30 cellular contexts compared by ENCODE assay signal in the genomic region with DNA sequence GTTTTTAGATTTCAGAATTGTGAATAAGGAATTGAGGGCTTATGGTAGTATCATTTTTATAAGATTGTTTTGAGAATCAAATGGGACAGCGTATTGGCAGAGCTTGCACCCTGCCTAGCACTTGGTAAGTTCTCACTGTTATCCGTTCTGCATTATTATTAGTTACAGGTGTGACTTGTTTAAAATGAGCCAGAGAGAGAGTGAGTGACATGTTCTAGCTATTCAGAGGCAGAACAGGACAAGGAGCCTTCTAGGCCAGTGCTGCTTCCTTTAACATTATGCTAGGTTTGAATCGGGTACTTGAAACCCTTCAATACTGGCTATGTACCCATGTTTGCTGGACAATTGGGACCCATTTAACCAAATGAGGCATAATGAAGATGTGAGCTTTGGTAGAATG.
"Had no signal": no experiment of that assay in that cellular context is flagged by ENCODE, and none has a peak within 500 bp of the region (broad histone marks: within the 10 kb centered on the region; RNA-seq: fewer than 3 reads in every experiment).

No MANE protein-coding gene starts in this region.

- DNase-seq: activated CD4-positive, alpha-beta T cell treated with anti-CD3 and anti-CD28 coated beads, Interleukin-2, amount 10 ng/mL, durations not matched to agents 24 days and 14 days; activated CD4-positive, alpha-beta T cell treated with anti-CD3 and anti-CD28 coated beads, Interleukin-2, amount 50 U/mL, for 48 hours; activated CD8-positive, alpha-beta memory T cell treated with anti-CD3 and anti-CD28 coated beads, Interleukin-2, amount 50 U/mL, for 4 hours; activated gamma-delta T cell treated with Interleukin-2 at 50 U/mL for 16 hours; activated naive CD4-positive, alpha-beta T cell treated with anti-CD3 and anti-CD28 coated beads for 36 hours; activated T-cell treated with anti-CD3 and anti-CD28 coated beads for 4 hours; activated T-cell treated with anti-CD3 and anti-CD28 coated beads, Interleukin-2, amount 50 U/mL, for 4 hours; adrenal gland; body of pancreas; caudate nucleus; cerebellar nuclear complex; NCI-H1092 treated with DMSO at 0.1 percent for 48 hours; NCI-H1417; NCI-H146; NCI-H187; NCI-H2029 treated with DMSO at 0.1 percent for 48 hours; NCI-H226; NCI-H446 treated with DMSO at 0.1 percent for 48 hours; NCI-H69; NK-92 treated with Interleukin-12 subunit alpha and Interleukin-12 subunit beta, amount 100 ng/mL, for 24 hours; PC-9; SHP77; SJCRH30 had no signal

- H3K4me1 Mint-ChIP-seq: activated CD4-positive, alpha-beta T cell treated with anti-CD3 and anti-CD28 coated beads, Interleukin-2, amount 10 ng/mL, durations not matched to agents 24 days and 14 days had no signal

- H3K4me3 ChIP-seq: adrenal gland, body of pancreas, breast epithelium, PC-9, SJCRH30, SK-N-MC had no signal

- H3K27me3 ChIP-seq: adrenal gland, body of pancreas, breast epithelium, SJCRH30 had no signal

- H3K36me3 ChIP-seq: adrenal gland, breast epithelium, SJCRH30 had no signal

- H3K9me3 ChIP-seq: adrenal gland, body of pancreas, breast epithelium, SJCRH30 had no signal

- H3K9me3 Mint-ChIP-seq: activated CD4-positive, alpha-beta T cell treated with anti-CD3 and anti-CD28 coated beads, Interleukin-2, amount 10 ng/mL, durations not matched to agents 24 days and 14 days; activated T-helper 1 cell treated with anti-CD3 and anti-CD28 coated beads, Interleukin-12 subunit alpha, Interleukin-12 subunit beta, Interleukin-2, Interleukin-4 antibody, amounts not matched to agents 30 ng/mL and 10 ng/mL and 1 ng/mL, durations not matched to agents 14 hours and 24 hours and 36 hours; T-helper 1 cell treated with Interleukin-12 subunit alpha and Interleukin-12 subunit beta and Interleukin-4 antibody, amounts not matched to agents 30 μg/mL and 1 μg/mL, for 36 hours; T-helper 2 cell treated with Interferon-gamma antibody and Interleukin-4, amounts not matched to agents 5 μg/mL and 100 μg/mL, for 36 hours had no signal

- H3K4me1 ChIP-seq: adrenal gland, breast epithelium, SJCRH30 had no signal

- H3K4me3 Mint-ChIP-seq: activated CD4-positive, alpha-beta T cell treated with anti-CD3 and anti-CD28 coated beads, Interleukin-2, amount 10 ng/mL, durations not matched to agents 24 days and 14 days; activated naive CD4-positive, alpha-beta T cell treated with anti-CD3 and anti-CD28 coated beads for 36 hours; activated T-cell treated with anti-CD3 and anti-CD28 coated beads, Interleukin-2, amount 50 U/mL, for 4 hours; activated T-helper 1 cell treated with anti-CD3 and anti-CD28 coated beads, Interleukin-12 subunit alpha, Interleukin-12 subunit beta, Interleukin-2, Interleukin-4 antibody, amounts not matched to agents 30 ng/mL and 10 ng/mL and 1 ng/mL, durations not matched to agents 14 hours and 24 hours and 36 hours; T-helper 1 cell treated with Interleukin-12 subunit alpha and Interleukin-12 subunit beta and Interleukin-4 antibody, amounts not matched to agents 30 μg/mL and 1 μg/mL, for 36 hours; T-helper 2 cell treated with Interferon-gamma antibody and Interleukin-4, amounts not matched to agents 5 μg/mL and 100 μg/mL, for 36 hours had no signal

- H3K27ac Mint-ChIP-seq: activated CD4-positive, alpha-beta T cell treated with anti-CD3 and anti-CD28 coated beads, Interleukin-2, amount 10 ng/mL, durations not matched to agents 24 days and 14 days; activated naive CD4-positive, alpha-beta T cell treated with anti-CD3 and anti-CD28 coated beads for 36 hours; activated naive CD4-positive, alpha-beta T cell treated with anti-CD3 and anti-CD28 coated beads, Interleukin-2, amount 50 U/mL, for 72 hours; activated T-helper 1 cell treated with anti-CD3 and anti-CD28 coated beads, Interleukin-12 subunit alpha, Interleukin-12 subunit beta, Interleukin-2, Interleukin-4 antibody, amounts not matched to agents 30 ng/mL and 10 ng/mL and 1 ng/mL, durations not matched to agents 14 hours and 24 hours and 36 hours; T-helper 1 cell treated with Interleukin-12 subunit alpha and Interleukin-12 subunit beta and Interleukin-4 antibody, amounts not matched to agents 30 μg/mL and 1 μg/mL, for 36 hours; T-helper 2 cell treated with Interferon-gamma antibody and Interleukin-4, amounts not matched to agents 5 μg/mL and 100 μg/mL, for 36 hours had no signal

- H3K27me3 Mint-ChIP-seq: activated CD4-positive, alpha-beta T cell treated with anti-CD3 and anti-CD28 coated beads, Interleukin-2, amount 10 ng/mL, durations not matched to agents 24 days and 14 days had no signal

- ATAC-seq: activated naive CD4-positive, alpha-beta T cell treated with anti-CD3 and anti-CD28 coated beads, Interleukin-2, amount 50 U/mL, for 72 hours; activated T-cell treated with anti-CD3 and anti-CD28 coated beads, Interleukin-2, amount 50 U/mL, for 4 hours; body of pancreas had no signal

- H3K27ac ChIP-seq: adrenal gland, body of pancreas, breast epithelium, PC-9, RWPE1, SJCRH30, SK-N-MC had no signal
